In genomic region chr2:148650881-148651280, GRCh38 we compare ENCODE assay signal across 26 cellular contexts. TPM values are rescaled to one million over a fixed set of nuclear protein-coding genes. Genes with fewer than 3 reads are reported as not detected.
DNase-seq lines count a peak whose midpoint lies in the region; ATAC-seq, FAIRE-seq and TF ChIP-seq lines count a peak whose summit lies in the region.
"Had no signal": no experiment of that assay in that cellular context is flagged by ENCODE, and none has a peak within 500 bp of the region (broad histone marks: within the 10 kb centered on the region; RNA-seq: fewer than 3 reads in every experiment).

No MANE protein-coding gene starts in this region.

- no peaks in the 10 kb centered on the region for H3K27me3 Mint-ChIP-seq in activated naive CD8-positive, alpha-beta T cell
- no peaks in the 10 kb centered on the region for H3K27me3 Mint-ChIP-seq in activated naive CD8-positive, alpha-beta T cell treated with anti-CD3 and anti-CD28 coated beads for 36 hours
- no peaks in the 10 kb centered on the region for H3K27me3 Mint-ChIP-seq in activated naive CD8-positive, alpha-beta T cell treated with anti-CD3 and anti-CD28 coated beads, Interleukin-2, amount 50 U/mL, for 24 hours

- no peak overlapping the region for H3K4me2 ChIP-seq in MM.1S (ENCODE audit: low read depth, low read length)

- no peaks in the 10 kb centered on the region for H3K9me3 Mint-ChIP-seq in activated naive CD8-positive, alpha-beta T cell (ENCODE audit: low read depth)
- H3K9me3 Mint-ChIP-seq in activated naive CD8-positive, alpha-beta T cell treated with anti-CD3 and anti-CD28 coated beads for 36 hours = no peaks in the 10 kb centered on the region
- no peaks in the 10 kb centered on the region for H3K9me3 Mint-ChIP-seq in activated naive CD8-positive, alpha-beta T cell treated with anti-CD3 and anti-CD28 coated beads, Interleukin-2, amount 50 U/mL, for 24 hours
- H3K9me3 Mint-ChIP-seq: CD14-positive monocyte; T-helper 2 cell treated with Interferon-gamma antibody and Interleukin-4, amounts not matched to agents 5 μg/mL and 100 μg/mL, for 36 hours had no signal

- TF ChIP-seq CTCF in MM.1S (IDR thresholded peaks at IDR 0.05; ENCODE audit: low read length) = no peak

- no peaks in the 10 kb centered on the region for H3K27me3 ChIP-seq in MM.1S (replicated peaks; ENCODE audit: insufficient read depth, low read length)
- H3K27me3 ChIP-seq: neutrophil, upper lobe of left lung had no signal

- no peak for DNase-seq in activated naive CD8-positive, alpha-beta T cell treated with anti-CD3 and anti-CD28 coated beads for 36 hours
- DNase-seq in GM19239 (ENCODE audit: insufficient read length, low spot score) (no peak), MM.1S (no peak), head of caudate nucleus (no peak)
- no peak for DNase-seq in activated naive CD8-positive, alpha-beta T cell treated with anti-CD3 and anti-CD28 coated beads, Interleukin-2, amount 50 U/mL, for 24 hours
- no peak for DNase-seq in stimulated activated naive CD8-positive, alpha-beta T cell treated with anti-CD3 and anti-CD28 coated beads, Interleukin-15, Interleukin-2, amounts not matched to agents 100 U/mL and 50 U/mL, for 24 hours
- DNase-seq: activated CD4-positive, alpha-beta T cell treated with anti-CD3 and anti-CD28 coated beads, Interleukin-2, amount 50 U/mL, for 4 hours; GF-D8; glutamatergic neuron; kidney glomerular epithelial cell; NCI-H1092 treated with DMSO at 0.1 percent for 48 hours; NCI-H2029 treated with DMSO at 0.1 percent for 48 hours; NCI-H345; NCI-H748 treated with DMSO at 0.1 percent for 48 hours; stimulated activated CD8-positive, alpha-beta memory T cell treated with anti-CD3 and anti-CD28 coated beads, Interleukin-4, amount 100 ng/mL, for 48 hours; upper lobe of left lung had no signal

- peaks cover 100% of the 10 kb centered on the region for H3K79me2 ChIP-seq in MM.1S (ENCODE audit: low read length)

- peak overlapping the region; percentile 36 for H3K27ac Mint-ChIP-seq in activated naive CD8-positive, alpha-beta T cell
- H3K27ac Mint-ChIP-seq in activated naive CD8-positive, alpha-beta T cell treated with anti-CD3 and anti-CD28 coated beads for 36 hours = no peak overlapping the region
- H3K27ac Mint-ChIP-seq in activated naive CD8-positive, alpha-beta T cell treated with anti-CD3 and anti-CD28 coated beads, Interleukin-2, amount 50 U/mL, for 24 hours = peak overlapping the region; percentile 15
- H3K27ac Mint-ChIP-seq: T-helper 2 cell treated with Interferon-gamma antibody and Interleukin-4, amounts not matched to agents 5 μg/mL and 100 μg/mL, for 36 hours had no signal

- H3K27ac ChIP-seq in MM.1S (ENCODE audit: low read length) = no peak overlapping the region
- H3K27ac ChIP-seq: RWPE1, SK-N-MC, upper lobe of left lung, VCaP had no signal

- intact Hi-C loops in head of caudate nucleus (cut with DNase I) = no loop called here

- peak; percentile 48 for ATAC-seq in activated naive CD8-positive, alpha-beta T cell treated with anti-CD3 and anti-CD28 coated beads, Interleukin-2, amount 50 U/mL, for 24 hours
- ATAC-seq in stimulated activated naive CD8-positive, alpha-beta T cell treated with anti-CD3 and anti-CD28 coated beads, Interleukin-15, Interleukin-2, amounts not matched to agents 100 U/mL and 50 U/mL, for 24 hours = peak; percentile 34
- no peak for ATAC-seq in GM21529 (IDR thresholded peaks at IDR 0.05; ENCODE audit: unreplicated experiment)

- H3K36me3 ChIP-seq in MM.1S (replicated peaks; ENCODE audit: insufficient read depth, low read length) = no peaks in the 10 kb centered on the region
- H3K36me3 ChIP-seq: neutrophil, upper lobe of left lung had no signal

- FAIRE-seq in GM19239 (lab: Jason Lieb, UNC) = peak; percentile 33
- FAIRE-seq: endothelial cell of umbilical vein had no signal

- H4K20me1 ChIP-seq in MM.1S (ENCODE audit: insufficient read depth, low read length) = peaks cover 54% of the 10 kb centered on the region

- no peak overlapping the region for H2AFZ ChIP-seq in MM.1S (ENCODE audit: low read length)

- H3K4me3 ChIP-seq in MM.1S (ENCODE audit: low read length) = no peak overlapping the region
- H3K4me3 ChIP-seq: lung, SK-N-MC, upper lobe of left lung had no signal

- H3F3A ChIP-seq in MM.1S (ENCODE audit: insufficient read depth, low read length) = peaks cover 19% of the 10 kb centered on the region

- H3K9me2 ChIP-seq in MM.1S (replicated peaks; ENCODE audit: insufficient read depth, low read length) = no peaks in the 10 kb centered on the region

- H3K4me1 ChIP-seq in MM.1S (ENCODE audit: low read length) = peaks cover 35% of the 10 kb centered on the region

- no peaks in the 10 kb centered on the region for H3K9me3 ChIP-seq in MM.1S (replicated peaks; ENCODE audit: insufficient read depth, low read length)
- H3K9me3 ChIP-seq: neutrophil, upper lobe of left lung had no signal

- peaks cover 6% of the 10 kb centered on the region for H3K36me3 Mint-ChIP-seq in activated naive CD8-positive, alpha-beta T cell
- peaks cover 17% of the 10 kb centered on the region for H3K36me3 Mint-ChIP-seq in activated naive CD8-positive, alpha-beta T cell treated with anti-CD3 and anti-CD28 coated beads for 36 hours
- peaks cover 8% of the 10 kb centered on the region for H3K36me3 Mint-ChIP-seq in activated naive CD8-positive, alpha-beta T cell treated with anti-CD3 and anti-CD28 coated beads, Interleukin-2, amount 50 U/mL, for 24 hours (ENCODE audit: low read depth)

- H3K4me3 Mint-ChIP-seq in activated naive CD8-positive, alpha-beta T cell = peak overlapping the region; percentile 18
- H3K4me3 Mint-ChIP-seq in activated naive CD8-positive, alpha-beta T cell treated with anti-CD3 and anti-CD28 coated beads for 36 hours = no peak overlapping the region
- no peak overlapping the region for H3K4me3 Mint-ChIP-seq in activated naive CD8-positive, alpha-beta T cell treated with anti-CD3 and anti-CD28 coated beads, Interleukin-2, amount 50 U/mL, for 24 hours
- H3K4me3 Mint-ChIP-seq: CD14-positive monocyte; T-helper 2 cell treated with Interferon-gamma antibody and Interleukin-4, amounts not matched to agents 5 μg/mL and 100 μg/mL, for 36 hours had no signal

- peaks cover 83% of the 10 kb centered on the region for H3K4me1 Mint-ChIP-seq in activated naive CD8-positive, alpha-beta T cell (ENCODE audit: low read depth)
- peaks cover 77% of the 10 kb centered on the region for H3K4me1 Mint-ChIP-seq in activated naive CD8-positive, alpha-beta T cell treated with anti-CD3 and anti-CD28 coated beads for 36 hours
- H3K4me1 Mint-ChIP-seq in activated naive CD8-positive, alpha-beta T cell treated with anti-CD3 and anti-CD28 coated beads, Interleukin-2, amount 50 U/mL, for 24 hours = peaks cover 84% of the 10 kb centered on the region

- no peak overlapping the region for H3K9ac ChIP-seq in MM.1S (ENCODE audit: low read length)

RNA-seq across cellular contexts. Expression of gene EPC2, which starts 6.3 kb away (rescaled TPM):
- 10 to 100 TPM; 23.9 to 28.5 TPM for total RNA-seq in activated naive CD8-positive, alpha-beta T cell treated with anti-CD3 and anti-CD28 coated beads for 36 hours
